Comparison of ENCODE assay signal across 7 cellular contexts in the genomic region with DNA sequence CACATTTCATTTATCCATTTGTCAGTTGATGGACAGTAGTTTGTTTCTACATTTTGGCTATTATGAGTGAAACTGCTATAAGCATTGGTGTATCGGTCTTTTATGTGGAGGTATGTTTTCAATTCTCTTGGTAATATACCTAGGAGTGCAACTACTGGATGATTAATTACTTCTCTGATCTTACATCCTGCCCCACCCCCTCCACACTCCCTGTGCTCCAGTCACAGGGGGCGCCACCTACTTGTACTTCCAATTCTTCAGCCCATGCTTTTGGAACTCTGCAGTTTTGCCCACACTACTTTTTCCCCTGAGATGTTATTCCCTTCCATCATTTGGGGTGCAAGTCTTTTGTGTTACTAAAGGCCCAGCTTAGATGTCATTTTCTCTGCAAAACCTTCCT. TPM values are rescaled to one million over a fixed set of nuclear protein-coding genes. Genes with fewer than 3 reads are reported as not detected.
DNase-seq lines count a peak whose midpoint lies in the region; ATAC-seq and TF ChIP-seq lines count a peak whose summit lies in the region.

No MANE protein-coding gene starts in this region.

- peaks cover 2% of the 10 kb centered on the region for H3K4me1 ChIP-seq in effector memory CD4-positive, alpha-beta T cell (ENCODE audit: control insufficient read depth, insufficient read depth, low read length, poor library complexity, severe bottlenecking)

- H3K4me3 ChIP-seq in HFF-Myc (replicated peaks; ENCODE audit: low read depth, low read length) (no peak overlapping the region), WI38 (ENCODE audit: low read depth, low read length) (no peak overlapping the region)
- H3K4me3 ChIP-seq in effector memory CD4-positive, alpha-beta T cell (ENCODE audit: insufficient read depth, low read depth, low read length, poor library complexity, severe bottlenecking) = no peak overlapping the region

- ATAC-seq in HG03095 (IDR thresholded peaks at IDR 0.05; ENCODE audit: unreplicated experiment) = no peak

- peak; percentile 35 for TF ChIP-seq CTCF in HFF-Myc (IDR thresholded peaks at IDR 0.05; ENCODE audit: low read depth, low read length, missing control alignments)
- peak; percentile 16; the same call in 1 of the 2 replicates for TF ChIP-seq CTCF in WI38 (IDR thresholded peaks at IDR 0.05; ENCODE audit: low read depth, low read length)

- DNase-seq in Daoy (ENCODE audit: low read depth) (peak; percentile 52), HFF-Myc (ENCODE audit: extremely low read depth, low read depth) (no peak), iPS-NIHi11 (ENCODE audit: low spot score) (peak; percentile 29), GM03348 (ENCODE audit: low spot score) (no peak)
- no peak for DNase-seq in effector memory CD4-positive, alpha-beta T cell

- no peak overlapping the region for H3K27ac ChIP-seq in effector memory CD4-positive, alpha-beta T cell (ENCODE audit: insufficient read depth, low read length, poor library complexity, severe bottlenecking)

- H3K36me3 ChIP-seq in effector memory CD4-positive, alpha-beta T cell (ENCODE audit: control insufficient read depth, insufficient read depth, low read length) = no peaks in the 10 kb centered on the region

- no peaks in the 10 kb centered on the region for H3K27me3 ChIP-seq in effector memory CD4-positive, alpha-beta T cell (replicated peaks; ENCODE audit: control insufficient read depth, insufficient read depth, low read length, poor library complexity, severe bottlenecking)

- H3K9me3 ChIP-seq in effector memory CD4-positive, alpha-beta T cell (ENCODE audit: control insufficient read depth, low read length) = no peaks in the 10 kb centered on the region

RNA-seq across cellular contexts. Expression of a gene that starts 42.0 kb away (rescaled TPM):
- total RNA-seq in Daoy (2014; rRNA removed; shearing (Covaris generic)) = 152 and 173 TPM in 2 replicates

RNA-seq across cellular contexts. Expression of a gene that starts 42.3 kb away (rescaled TPM):
- 44.3 and 51.4 TPM in 2 replicates for total RNA-seq in Daoy (2014; rRNA removed; shearing (Covaris generic))

Comparison
In these comparisons a context has a peak if more than half of its experiments do, and no peak if none do; other contexts are left out.
1. DNase-seq: peak in Daoy (single experiment) and iPS-NIHi11 (single experiment); none in HFF-Myc (single experiment), GM03348 (single experiment) and effector memory CD4-positive, alpha-beta T cell (0 of 3).